ENCODE assay signal across 19 cellular contexts in genomic region chr9:137986268-137987099, GRCh38.
"Had no signal": no experiment of that assay in that cellular context is flagged by ENCODE, and none has a peak within 500 bp of the region (broad histone marks: within the 10 kb centered on the region; RNA-seq: fewer than 3 reads in every experiment).

No MANE protein-coding gene starts in this region.

- H3K36me3 ChIP-seq: adrenal gland, ovary, sigmoid colon had no signal

- H3K27ac Mint-ChIP-seq: activated B cell treated with CpG ODN at 0.5 μM for 24 hours; activated CD8-positive, alpha-beta T cell treated with anti-CD3 and anti-CD28 coated beads for 36 hours; activated naive CD4-positive, alpha-beta T cell treated with anti-CD3 and anti-CD28 coated beads, Interleukin-2, amount 50 U/mL, for 72 hours; memory B cell; stimulated activated memory B cell treated with anti-CD40 and anti-IgM and Interleukin-4, amounts not matched to agents 10 μg/mL and 1 μg/mL and 100 μg/mL, for 72 hours had no signal

- ATAC-seq: activated CD8-positive, alpha-beta T cell treated with anti-CD3 and anti-CD28 coated beads for 36 hours; activated naive CD4-positive, alpha-beta T cell treated with anti-CD3 and anti-CD28 coated beads, Interleukin-2, amount 50 U/mL, for 72 hours; effector memory CD8-positive, alpha-beta T cell; left lobe of liver; naive thymus-derived CD8-positive, alpha-beta T cell; stimulated activated memory B cell treated with anti-CD40 and anti-IgM and Interleukin-4, amounts not matched to agents 10 μg/mL and 1 μg/mL and 100 μg/mL, for 72 hours had no signal

- H3K4me3 Mint-ChIP-seq: activated B cell treated with CpG ODN at 0.5 μM for 24 hours; activated CD8-positive, alpha-beta T cell treated with anti-CD3 and anti-CD28 coated beads for 36 hours; effector memory CD8-positive, alpha-beta T cell; memory B cell; stimulated activated memory B cell treated with anti-CD40 and anti-IgM and Interleukin-4, amounts not matched to agents 10 μg/mL and 1 μg/mL and 100 μg/mL, for 72 hours had no signal

- H3K9me3 ChIP-seq: adrenal gland, ovary, sigmoid colon had no signal

- H3K9me3 Mint-ChIP-seq: activated B cell treated with CpG ODN at 0.5 μM for 24 hours; activated CD8-positive, alpha-beta T cell treated with anti-CD3 and anti-CD28 coated beads for 36 hours; activated naive CD4-positive, alpha-beta T cell treated with anti-CD3 and anti-CD28 coated beads, Interleukin-2, amount 50 U/mL, for 72 hours; effector memory CD8-positive, alpha-beta T cell; stimulated activated memory B cell treated with anti-CD40 and anti-IgM and Interleukin-4, amounts not matched to agents 10 μg/mL and 1 μg/mL and 100 μg/mL, for 72 hours had no signal

- H3K27me3 ChIP-seq: adrenal gland, ovary had no signal

- DNase-seq: activated B cell treated with CpG ODN at 0.5 μM for 24 hours; activated CD4-positive, alpha-beta T cell treated with anti-CD3 and anti-CD28 coated beads for 4 hours; activated CD8-positive, alpha-beta T cell treated with anti-CD3 and anti-CD28 coated beads for 36 hours; activated gamma-delta T cell; activated T-cell treated with anti-CD3 and anti-CD28 coated beads, Interleukin-2, amount 50 U/mL, for 1 hour; dermis blood vessel endothelial cell; effector memory CD8-positive, alpha-beta T cell; hypothalamus; naive thymus-derived CD8-positive, alpha-beta T cell; ovary; stimulated activated CD4-positive, alpha-beta T cell treated with anti-CD3 and anti-CD28 coated beads, Interleukin-4, amount 100 ng/mL, for 4 hours; T-helper 1 cell; T-helper 9 cell had no signal

- H3K27ac ChIP-seq: adrenal gland, ovary, sigmoid colon had no signal

- H3K4me3 ChIP-seq: adrenal gland, ovary, sigmoid colon had no signal

- H3K4me1 ChIP-seq: adrenal gland, sigmoid colon had no signal

- H3K36me3 Mint-ChIP-seq: activated naive CD4-positive, alpha-beta T cell treated with anti-CD3 and anti-CD28 coated beads, Interleukin-2, amount 50 U/mL, for 72 hours; memory B cell; naive thymus-derived CD8-positive, alpha-beta T cell; stimulated activated memory B cell treated with anti-CD40 and anti-IgM and Interleukin-4, amounts not matched to agents 10 μg/mL and 1 μg/mL and 100 μg/mL, for 72 hours had no signal

- H3K4me1 Mint-ChIP-seq: activated B cell treated with CpG ODN at 0.5 μM for 24 hours; memory B cell; stimulated activated memory B cell treated with anti-CD40 and anti-IgM and Interleukin-4, amounts not matched to agents 10 μg/mL and 1 μg/mL and 100 μg/mL, for 72 hours had no signal
